Comparison of ENCODE assay signal across 1 cellular context in genomic region chr1:24914226-24915069, GRCh38.
TF ChIP-seq lines count a peak whose summit lies in the region.

No MANE protein-coding gene starts in this region.

TF ChIP-seq in HepG2, 621 proteins besides CTCF, POLR2A, EP300 and RAD21 (continued from another document and continues in another):
- no peak for TF ChIP-seq ZNF18 (CRISPR knock-in tag; IDR thresholded peaks at IDR 0.05; ENCODE audit: insufficient replicate concordance)
- no peak for TF ChIP-seq NFRKB (IDR thresholded peaks at IDR 0.05)
- no peak for TF ChIP-seq ZNF383 (CRISPR knock-in tag; IDR thresholded peaks at IDR 0.05; ENCODE audit: borderline replicate concordance)
- peak; percentile 16; the same call in 1 of the 2 replicates for TF ChIP-seq HDAC2 (CRISPR knock-in tag; IDR thresholded peaks at IDR 0.05)
- TF ChIP-seq ZSCAN31 (CRISPR knock-in tag; IDR thresholded peaks at IDR 0.05; ENCODE audit: low read depth), result no peak
- TF ChIP-seq TRAFD1 (CRISPR knock-in tag; IDR thresholded peaks at IDR 0.05; ENCODE audit: borderline replicate concordance), result no peak
- TF ChIP-seq ZNF574 (CRISPR knock-in tag; IDR thresholded peaks at IDR 0.05), result no peak; the same call in 1 of the 2 replicates
- no peak for TF ChIP-seq KLF12 (CRISPR knock-in tag; IDR thresholded peaks at IDR 0.05; ENCODE audit: borderline replicate concordance)
- TF ChIP-seq RFX5 (IDR thresholded peaks at IDR 0.05; ENCODE audit: low read depth, low read length), result no peak
- TF ChIP-seq ZNF577 (CRISPR knock-in tag; IDR thresholded peaks at IDR 0.05; ENCODE audit: borderline replicate concordance, low read depth), result no peak
- no peak for TF ChIP-seq TOPORS (CRISPR knock-in tag; IDR thresholded peaks at IDR 0.05)
- no peak for TF ChIP-seq ETV5 (CRISPR knock-in tag; IDR thresholded peaks at IDR 0.05; ENCODE audit: borderline replicate concordance)
- TF ChIP-seq HOMEZ (CRISPR knock-in tag; IDR thresholded peaks at IDR 0.05; ENCODE audit: low read depth), result no peak; the same call in 1 of the 2 replicates
- TF ChIP-seq CREB3 (CRISPR knock-in tag; IDR thresholded peaks at IDR 0.05), result no peak
- no peak for TF ChIP-seq PAF1 (CRISPR knock-in tag; IDR thresholded peaks at IDR 0.05)
- TF ChIP-seq HMG20A (CRISPR knock-in tag; IDR thresholded peaks at IDR 0.05; ENCODE audit: borderline replicate concordance), result no peak
- TF ChIP-seq ZNF557 (CRISPR knock-in tag; IDR thresholded peaks at IDR 0.05), result no peak
- no peak for TF ChIP-seq ZNF747 (CRISPR knock-in tag; IDR thresholded peaks at IDR 0.05; ENCODE audit: borderline replicate concordance)
- TF ChIP-seq ZNF550 (CRISPR knock-in tag; IDR thresholded peaks at IDR 0.05; ENCODE audit: borderline replicate concordance), result no peak
- no peak for TF ChIP-seq ZNF468 (CRISPR knock-in tag; IDR thresholded peaks at IDR 0.05)
- peak; percentile 70; the same call in 1 of the 2 replicates for TF ChIP-seq ZZZ3 (CRISPR knock-in tag; IDR thresholded peaks at IDR 0.05; ENCODE audit: borderline replicate concordance)
- no peak for TF ChIP-seq PCBP2 (optimal IDR thresholded peaks at IDR 0.05; ENCODE audit: low read depth, low read length, poor library complexity, severe bottlenecking)
- no peak for TF ChIP-seq PCBP1 (IDR thresholded peaks at IDR 0.05; ENCODE audit: borderline replicate concordance, low read depth, low read length)
- TF ChIP-seq ZFP41 (CRISPR knock-in tag; IDR thresholded peaks at IDR 0.05; ENCODE audit: borderline replicate concordance), result no peak
- TF ChIP-seq TSC22D2 (CRISPR knock-in tag; IDR thresholded peaks at IDR 0.05; ENCODE audit: borderline replicate concordance), result no peak; the same call in 1 of the 2 replicates
- no peak for TF ChIP-seq PLRG1 (conservative IDR thresholded peaks at IDR 0.05)
- TF ChIP-seq AKAP8 (CRISPR knock-in tag; IDR thresholded peaks at IDR 0.05), result no peak; the same call in 1 of the 2 replicates
- no peak for TF ChIP-seq CERS6 (CRISPR knock-in tag; IDR thresholded peaks at IDR 0.05)
- no peak for TF ChIP-seq ZNF180 (CRISPR knock-in tag; IDR thresholded peaks at IDR 0.05; ENCODE audit: borderline replicate concordance, low read depth)
- TF ChIP-seq FOXM1 (CRISPR knock-in tag; IDR thresholded peaks at IDR 0.05), result no peak
- no peak for TF ChIP-seq BHLHE40 (IDR thresholded peaks at IDR 0.05; ENCODE audit: low read length)
- no peak for TF ChIP-seq ZNF816 (CRISPR knock-in tag; IDR thresholded peaks at IDR 0.05; ENCODE audit: borderline replicate concordance)
- TF ChIP-seq TGIF2 (CRISPR knock-in tag; IDR thresholded peaks at IDR 0.05), result no peak
- TF ChIP-seq ETV6 (CRISPR knock-in tag; conservative IDR thresholded peaks at IDR 0.05), result no peak
- no peak for TF ChIP-seq RNF2 (conservative IDR thresholded peaks at IDR 0.05; ENCODE audit: low read depth)
- TF ChIP-seq ZFY (CRISPR knock-in tag; IDR thresholded peaks at IDR 0.05), result peak; percentile 87
- no peak for TF ChIP-seq IRX3 (CRISPR knock-in tag; IDR thresholded peaks at IDR 0.05; ENCODE audit: borderline replicate concordance, low read depth)
- TF ChIP-seq CHD2 (IDR thresholded peaks at IDR 0.05; ENCODE audit: low read depth, low read length), result no peak
- TF ChIP-seq ZNF17 (CRISPR knock-in tag; IDR thresholded peaks at IDR 0.05), result no peak
- TF ChIP-seq ZNF788 (CRISPR knock-in tag; IDR thresholded peaks at IDR 0.05; ENCODE audit: borderline replicate concordance), result no peak; the same call in 1 of the 2 replicates
- TF ChIP-seq ZFP36 (IDR thresholded peaks at IDR 0.05; ENCODE audit: borderline replicate concordance, low read depth, low read length, partially characterized antibody), result no peak
- 0 out of 2 replicates have a peak, but pooled peaks have one; percentile 46 for TF ChIP-seq CCDC6 (CRISPR knock-in tag; IDR thresholded peaks at IDR 0.05)
- no peak for TF ChIP-seq TBX3 (IDR thresholded peaks at IDR 0.05; ENCODE audit: borderline replicate concordance)
- no peak for TF ChIP-seq SIX1 (CRISPR knock-in tag; IDR thresholded peaks at IDR 0.05; ENCODE audit: borderline replicate concordance)
- TF ChIP-seq ZNF781 (CRISPR knock-in tag; IDR thresholded peaks at IDR 0.05; ENCODE audit: borderline replicate concordance, not compliant biosample characterization), result no peak
- TF ChIP-seq HNRNPLL (IDR thresholded peaks at IDR 0.05; ENCODE audit: low read depth, low read length, poor library complexity, severe bottlenecking), result peak; percentile 37
- TF ChIP-seq DBP (CRISPR knock-in tag; IDR thresholded peaks at IDR 0.05; ENCODE audit: not compliant biosample characterization), result no peak
- TF ChIP-seq ZNF768 (CRISPR knock-in tag; IDR thresholded peaks at IDR 0.05), result no peak; the same call in 1 of the 2 replicates
- TF ChIP-seq RBAK (CRISPR knock-in tag; IDR thresholded peaks at IDR 0.05), result no peak
- 0 out of 2 replicates have a peak, but pooled peaks have one; percentile 11 for TF ChIP-seq ZKSCAN8 (CRISPR knock-in tag; IDR thresholded peaks at IDR 0.05; ENCODE audit: borderline replicate concordance)
